ENCODE assay signal across 16 cellular contexts in genomic region chr16:31183432-31184428, GRCh38. TPM values are rescaled to one million over a fixed set of nuclear protein-coding genes. Genes with fewer than 3 reads are reported as not detected.
DNase-seq lines count a peak whose midpoint lies in the region; ATAC-seq and TF ChIP-seq lines count a peak whose summit lies in the region.
"Had no signal": no experiment of that assay in that cellular context is flagged by ENCODE, and none has a peak within 500 bp of the region (broad histone marks: within the 10 kb centered on the region; RNA-seq: fewer than 3 reads in every experiment).

No MANE protein-coding gene starts in this region.

- peak in 1 of 2 experiments; percentile 58 for DNase-seq in HL-60 (ENCODE audit: low read depth in 1 of 2, low spot score in 1 of 2)
- DNase-seq in activated naive CD8-positive, alpha-beta T cell treated with anti-CD3 and anti-CD28 coated beads, Interleukin-2, amount 10 ng/mL, durations not matched to agents 7 days and 5 days = no peak
- no peak for DNase-seq in naive thymus-derived CD8-positive, alpha-beta T cell
- DNase-seq in cerebellar cortex (ENCODE audit: low spot score) = no peak
- no peak for DNase-seq in NCI-H69 (lab: John Stamatoyannopoulos, UW)
- DNase-seq: activated CD4-positive, alpha-beta T cell treated with anti-CD3 and anti-CD28 coated beads, Interleukin-2, amount 50 U/mL, for 4 hours; EL; HCEC 1CT; NCI-H2029 treated with DMSO at 0.1 percent for 48 hours; stimulated activated naive CD4-positive, alpha-beta T cell had no signal

- H3K27me3 ChIP-seq in BLaER1 treated with 17β-estradiol and CSF1 and Interleukin-3, amounts not matched to agents 10 nM and 100 nM = no peaks in the 10 kb centered on the region
- H3K27me3 ChIP-seq in HL-60 (ENCODE audit: insufficient read depth, poor library complexity, severe bottlenecking) = no peaks in the 10 kb centered on the region
- H3K27me3 ChIP-seq: cardiac muscle cell had no signal

- H3K36me3 Mint-ChIP-seq in activated naive CD8-positive, alpha-beta T cell treated with anti-CD3 and anti-CD28 coated beads, Interleukin-2, amount 10 ng/mL, durations not matched to agents 7 days and 5 days = peaks cover 64% of the 10 kb centered on the region
- H3K36me3 Mint-ChIP-seq in naive thymus-derived CD8-positive, alpha-beta T cell = peaks cover 17 to 80% (median 62%) of the 10 kb centered on the region in 3 donors

- no peak for ATAC-seq in activated naive CD8-positive, alpha-beta T cell treated with anti-CD3 and anti-CD28 coated beads, Interleukin-2, amount 10 ng/mL, durations not matched to agents 7 days and 5 days (ENCODE audit: low read depth)
- ATAC-seq in naive thymus-derived CD8-positive, alpha-beta T cell = no peak
- ATAC-seq in HG03159 (IDR thresholded peaks at IDR 0.05; ENCODE audit: unreplicated experiment) (no peak), GM21717 (IDR thresholded peaks at IDR 0.05; ENCODE audit: unreplicated experiment) (no peak)

- H3K9ac ChIP-seq in BLaER1 treated with 17β-estradiol and CSF1 and Interleukin-3, amounts not matched to agents 10 nM and 100 nM = peak overlapping the region in 10 of 11 experiments; percentile 41 to 99 (median 98); a peak in 13 of 22 replicates

- H3K4me2 ChIP-seq in BLaER1 treated with 17β-estradiol and CSF1 and Interleukin-3, amounts not matched to agents 10 nM and 100 nM = peak overlapping the region; percentile 88 to 98 (median 94); a peak in 21 of 22 replicates

- no peaks in the 10 kb centered on the region for H3K9me3 ChIP-seq in BLaER1 treated with 17β-estradiol and CSF1 and Interleukin-3, amounts not matched to agents 10 nM and 100 nM (replicated peaks in 1 of 11)

- H3K4me3 ChIP-seq in BLaER1 treated with 17β-estradiol and CSF1 and Interleukin-3, amounts not matched to agents 10 nM and 100 nM = peak overlapping the region in 4 of 10 experiments; percentile 78 to 93 (median 90); a peak in 13 of 20 replicates
- H3K4me3 ChIP-seq in HL-60 (replicated peaks; ENCODE audit: insufficient read depth, low read length) = peak overlapping the region; percentile 74

- peaks cover 71 to 81% (median 80%) of the 10 kb centered on the region in 11 experiments for H3K36me3 ChIP-seq in BLaER1 treated with 17β-estradiol and CSF1 and Interleukin-3, amounts not matched to agents 10 nM and 100 nM

- H3K27ac Mint-ChIP-seq in activated naive CD8-positive, alpha-beta T cell treated with anti-CD3 and anti-CD28 coated beads, Interleukin-2, amount 10 ng/mL, durations not matched to agents 7 days and 5 days = peak overlapping the region; percentile 25
- H3K27ac Mint-ChIP-seq in naive thymus-derived CD8-positive, alpha-beta T cell = peak overlapping the region; percentile 5 to 100 (median 81)

- no peaks in the 10 kb centered on the region for H3K27me3 Mint-ChIP-seq in activated naive CD8-positive, alpha-beta T cell treated with anti-CD3 and anti-CD28 coated beads, Interleukin-2, amount 10 ng/mL, durations not matched to agents 7 days and 5 days
- peaks cover 0 to 3% (median 0%) of the 10 kb centered on the region in 5 donors for H3K27me3 Mint-ChIP-seq in naive thymus-derived CD8-positive, alpha-beta T cell

- H3K27ac ChIP-seq in BLaER1 treated with 17β-estradiol and CSF1 and Interleukin-3, amounts not matched to agents 10 nM and 100 nM = peak overlapping the region in 1 of 11 experiments; percentile 26; a peak in 1 of 22 replicates
- peak overlapping the region; percentile 36; the same call in 1 of the 2 replicates for H3K27ac ChIP-seq in HL-60 (replicated peaks)
- H3K27ac ChIP-seq: cardiac muscle cell had no signal

- peaks cover 59% of the 10 kb centered on the region for H3K4me1 Mint-ChIP-seq in activated naive CD8-positive, alpha-beta T cell treated with anti-CD3 and anti-CD28 coated beads, Interleukin-2, amount 10 ng/mL, durations not matched to agents 7 days and 5 days
- peaks cover 61 to 84% (median 74%) of the 10 kb centered on the region in 4 donors for H3K4me1 Mint-ChIP-seq in naive thymus-derived CD8-positive, alpha-beta T cell

- POLR2A ChIA-PET in activated naive CD8-positive, alpha-beta T cell treated with anti-CD3 and anti-CD28 coated beads, Interleukin-2, amount 10 ng/mL, durations not matched to agents 7 days and 5 days (lab: Charles Lee) = interaction anchor here (0.6 to 3.2 kb wide), 8 partner anchors 9 to 782 kb away, joined by 3 to 30 read pairs (median 4); partner anchors contain the start of gene PYCARD
- POLR2A ChIA-PET in naive thymus-derived CD8-positive, alpha-beta T cell (lab: Charles Lee) = interaction anchor here (0.6 to 3.7 kb wide), 12 partner anchors 8 to 199 kb away, joined by 3 to 28 read pairs (median 5); partner anchors contain the start of genes KAT8 and PYCARD

- TF ChIP-seq CTCF in HL-60 (IDR thresholded peaks at IDR 0.05; ENCODE audit: insufficient read depth, low read length) = no peak

- H4K20me1 ChIP-seq in BLaER1 treated with 17β-estradiol and CSF1 and Interleukin-3, amounts not matched to agents 10 nM and 100 nM = peaks cover 81 to 95% (median 86%) of the 10 kb centered on the region in 11 experiments

- H3K9me3 Mint-ChIP-seq in activated naive CD8-positive, alpha-beta T cell treated with anti-CD3 and anti-CD28 coated beads, Interleukin-2, amount 10 ng/mL, durations not matched to agents 7 days and 5 days = no peaks in the 10 kb centered on the region
- no peaks in the 10 kb centered on the region for H3K9me3 Mint-ChIP-seq in naive thymus-derived CD8-positive, alpha-beta T cell

- peaks cover 32 to 80% (median 59%) of the 10 kb centered on the region in 10 experiments for H3K4me1 ChIP-seq in BLaER1 treated with 17β-estradiol and CSF1 and Interleukin-3, amounts not matched to agents 10 nM and 100 nM

- H3K4me3 Mint-ChIP-seq in activated naive CD8-positive, alpha-beta T cell treated with anti-CD3 and anti-CD28 coated beads, Interleukin-2, amount 10 ng/mL, durations not matched to agents 7 days and 5 days = peak overlapping the region; percentile 99
- peak overlapping the region; percentile 92 to 98 (median 95) for H3K4me3 Mint-ChIP-seq in naive thymus-derived CD8-positive, alpha-beta T cell

RNA-seq across cellular contexts. Expression of gene FUS, which starts 3.8 kb away (rescaled TPM):
- 100 to 1,000 TPM; 540 to 618 TPM for total RNA-seq in activated naive CD8-positive, alpha-beta T cell treated with anti-CD3 and anti-CD28 coated beads, Interleukin-2, amount 10 ng/mL, durations not matched to agents 7 days and 5 days
- 100 to 1,000 TPM; 607 to 637 TPM for total RNA-seq in naive thymus-derived CD8-positive, alpha-beta T cell
- polyA plus RNA-seq in naive thymus-derived CD8-positive, alpha-beta T cell = 100 to 1,000 TPM; 118 to 163 (median 149) TPM

RNA-seq across cellular contexts. Expression of gene PYCARD, which starts 18.8 kb away (rescaled TPM):
- total RNA-seq in activated naive CD8-positive, alpha-beta T cell treated with anti-CD3 and anti-CD28 coated beads, Interleukin-2, amount 10 ng/mL, durations not matched to agents 7 days and 5 days = 10 to 100 TPM; 82.3 to 87.0 TPM
- total RNA-seq in naive thymus-derived CD8-positive, alpha-beta T cell = 10 to 100 TPM; 22.0 to 22.2 TPM
- polyA plus RNA-seq in naive thymus-derived CD8-positive, alpha-beta T cell = 10 to 100 TPM; 39.3 to 65.2 (median 39.7) TPM

RNA-seq across cellular contexts. Expression of gene TRIM72, which starts 30.2 kb away (rescaled TPM):
- not detected for total RNA-seq in activated naive CD8-positive, alpha-beta T cell treated with anti-CD3 and anti-CD28 coated beads, Interleukin-2, amount 10 ng/mL, durations not matched to agents 7 days and 5 days
- not detected for total RNA-seq in naive thymus-derived CD8-positive, alpha-beta T cell
- polyA plus RNA-seq in naive thymus-derived CD8-positive, alpha-beta T cell = not detected
- total RNA-seq: glomerular endothelial cell, RPMI7951 had no signal
- polyA plus RNA-seq: cardiac muscle cell had no signal

RNA-seq across cellular contexts. Expression of gene PYDC1, which starts 33.2 kb away (rescaled TPM):
- total RNA-seq in activated naive CD8-positive, alpha-beta T cell treated with anti-CD3 and anti-CD28 coated beads, Interleukin-2, amount 10 ng/mL, durations not matched to agents 7 days and 5 days = not detected
- not detected for total RNA-seq in naive thymus-derived CD8-positive, alpha-beta T cell
- polyA plus RNA-seq in naive thymus-derived CD8-positive, alpha-beta T cell = not detected
- total RNA-seq: cardiac muscle cell, glomerular endothelial cell, RPMI7951 had no signal
- polyA plus RNA-seq: cardiac muscle cell had no signal

RNA-seq across cellular contexts. Expression of gene PRSS36, which starts 33.9 kb away (rescaled TPM):
- 1 to 10 TPM in 1 of 2 experiments, under 1 TPM in 1; 0.31 to 1.1 TPM for total RNA-seq in activated naive CD8-positive, alpha-beta T cell treated with anti-CD3 and anti-CD28 coated beads, Interleukin-2, amount 10 ng/mL, durations not matched to agents 7 days and 5 days
- total RNA-seq in naive thymus-derived CD8-positive, alpha-beta T cell = under 1 TPM; 0.63 to 0.83 TPM
- 1 to 10 TPM in 2 of 3 donors, under 1 TPM in 1; 0.79 to 3.5 (median 1.4) TPM for polyA plus RNA-seq in naive thymus-derived CD8-positive, alpha-beta T cell
- total RNA-seq: glomerular endothelial cell had no signal
